Comparison of ENCODE assay signal across 1 cellular context in genomic region chr18:48573632-48574293, GRCh38.
TF ChIP-seq lines count a peak whose summit lies in the region.

No MANE protein-coding gene starts in this region.

TF ChIP-seq in HepG2, 621 proteins besides CTCF, POLR2A, EP300 and RAD21:
- peak; percentile 63; the same call in 1 of the 2 replicates for TF ChIP-seq ZKSCAN5 (CRISPR knock-in tag; IDR thresholded peaks at IDR 0.05)
- TF ChIP-seq XRCC5 (optimal IDR thresholded peaks at IDR 0.05; ENCODE audit: low read length), result peak; percentile 33
- TF ChIP-seq ZBTB38 (CRISPR knock-in tag; IDR thresholded peaks at IDR 0.05), result 0 out of 2 replicates have a peak, but pooled peaks have one; percentile 40
- TF ChIP-seq CEBPZ (IDR thresholded peaks at IDR 0.05; ENCODE audit: low read length), result no peak
- peak; percentile 38 for TF ChIP-seq ZNF687 (CRISPR knock-in tag; IDR thresholded peaks at IDR 0.05)
- peak; percentile 15; the same call in 1 of the 2 replicates for TF ChIP-seq ZNF768 (CRISPR knock-in tag; IDR thresholded peaks at IDR 0.05)
